35 cellular contexts compared by ENCODE assay signal in genomic region chr16:1455190-1456171, GRCh38. TPM values are rescaled to one million over a fixed set of nuclear protein-coding genes. Genes with fewer than 3 reads are reported as not detected.
"Had no signal": no experiment of that assay in that cellular context is flagged by ENCODE, and none has a peak within 500 bp of the region (broad histone marks: within the 10 kb centered on the region; RNA-seq: fewer than 3 reads in every experiment).

No MANE protein-coding gene starts in this region.

- DNase-seq: activated CD4-positive, alpha-beta memory T cell treated with anti-CD3 and anti-CD28 coated beads, Interleukin-2, amount 10 ng/mL, durations not matched to agents 7 days and 5 days; activated CD4-positive, alpha-beta T cell treated with anti-CD3 and anti-CD28 coated beads for 1 hour; activated CD4-positive, alpha-beta T cell treated with anti-CD3 and anti-CD28 coated beads for 4 hours; activated CD4-positive, alpha-beta T cell treated with anti-CD3 and anti-CD28 coated beads, Interleukin-2, amount 10 ng/mL, durations not matched to agents 7 days and 5 days; activated CD4-positive, alpha-beta T cell treated with anti-CD3 and anti-CD28 coated beads, Interleukin-2, amount 50 U/mL, for 4 hours; activated CD8-positive, alpha-beta memory T cell treated with anti-CD3 and anti-CD28 coated beads, Interleukin-2, amount 50 U/mL, for 48 hours; activated gamma-delta T cell; activated naive CD4-positive, alpha-beta T cell; activated naive CD4-positive, alpha-beta T cell treated with anti-CD3 and anti-CD28 coated beads, Interleukin-2, amount 10 ng/mL, durations not matched to agents 7 days and 5 days; activated naive CD8-positive, alpha-beta T cell treated with anti-CD3 and anti-CD28 coated beads, Interleukin-2, amount 10 ng/mL, durations not matched to agents 7 days and 5 days; activated T-cell treated with anti-CD3 and anti-CD28 coated beads for 4 hours; activated T-cell treated with anti-CD3 and anti-CD28 coated beads, Interleukin-2, amount 50 U/mL, for 24 hours; activated T-cell treated with anti-CD3 and anti-CD28 coated beads, Interleukin-2, amount 50 U/mL, for 72 hours; central memory CD4-positive, alpha-beta T cell; cerebellar nuclear complex; colonic mucosa; effector CD8-positive, alpha-beta T cell; esophagus squamous epithelium; foreskin melanocyte; T-helper 2 cell had no signal

- ATAC-seq: activated naive CD4-positive, alpha-beta T cell treated with anti-CD3 and anti-CD28 coated beads, Interleukin-2, amount 50 U/mL, for 72 hours; activated T-cell treated with anti-CD3 and anti-CD28 coated beads, Interleukin-2, amount 50 U/mL, for 72 hours; WTC11 had no signal

- FAIRE-seq: endometrium, endothelial cell of umbilical vein, TTC549 had no signal

- H3K4me1 ChIP-seq: ascending aorta, breast epithelium, colonic mucosa, esophagus squamous epithelium had no signal

- H3K9me3 ChIP-seq: ascending aorta, breast epithelium, colonic mucosa, esophagus squamous epithelium had no signal

- H3K4me3 ChIP-seq: ascending aorta, breast epithelium, cardiac muscle cell, colonic mucosa, esophagus squamous epithelium had no signal

- H3K27ac ChIP-seq: ascending aorta, breast epithelium, cardiac muscle cell, colonic mucosa, epithelial cell of prostate, esophagus squamous epithelium, VCaP had no signal

- H3K27me3 ChIP-seq: ascending aorta, breast epithelium, cardiac muscle cell, colonic mucosa, esophagus squamous epithelium had no signal

- H3K36me3 ChIP-seq: colonic mucosa had no signal

RNA-seq across cellular contexts. Expression of gene CCDC154, which starts 11.1 kb away (rescaled TPM):
- total RNA-seq: ascending aorta had no signal

RNA-seq across cellular contexts. Expression of gene PERCC1, which starts 24.6 kb away (rescaled TPM):
- total RNA-seq: activated CD4-positive, alpha-beta memory T cell treated with anti-CD3 and anti-CD28 coated beads, Interleukin-2, amount 10 ng/mL, durations not matched to agents 7 days and 5 days; activated CD4-positive, alpha-beta T cell treated with anti-CD3 and anti-CD28 coated beads, Interleukin-2, amount 10 ng/mL, durations not matched to agents 7 days and 5 days; ascending aorta; breast epithelium; dermis microvascular lymphatic vessel endothelial cell; endothelial cell of umbilical vein; esophagus squamous epithelium; fibroblast of lung; fibroblast of villous mesenchyme; T-helper 1 cell treated with Interleukin-12 subunit alpha and Interleukin-12 subunit beta and Interleukin-4 antibody, amounts not matched to agents 30 ng/mL and 1 ng/mL, for 36 hours; WTC11 had no signal
- polyA plus RNA-seq: cardiac muscle cell, endothelial cell of umbilical vein, esophagus, fibroblast of lung had no signal

RNA-seq across cellular contexts. Expression of gene PTX4, which starts 33.3 kb away (rescaled TPM):
- total RNA-seq: activated CD4-positive, alpha-beta memory T cell treated with anti-CD3 and anti-CD28 coated beads, Interleukin-2, amount 10 ng/mL, durations not matched to agents 7 days and 5 days; activated CD4-positive, alpha-beta T cell treated with anti-CD3 and anti-CD28 coated beads, Interleukin-2, amount 10 ng/mL, durations not matched to agents 7 days and 5 days; activated naive CD4-positive, alpha-beta T cell treated with anti-CD3 and anti-CD28 coated beads, Interleukin-2, amount 50 U/mL, for 72 hours; activated naive CD8-positive, alpha-beta T cell treated with anti-CD3 and anti-CD28 coated beads, Interleukin-2, amount 10 ng/mL, durations not matched to agents 7 days and 5 days; activated T-cell treated with anti-CD3 and anti-CD28 coated beads, Interleukin-2, amount 50 U/mL, for 72 hours; ascending aorta; breast epithelium; colonic mucosa; esophagus squamous epithelium; fibroblast of lung; T-helper 1 cell treated with Interleukin-12 subunit alpha and Interleukin-12 subunit beta and Interleukin-4 antibody, amounts not matched to agents 30 ng/mL and 1 ng/mL, for 36 hours had no signal
- polyA plus RNA-seq: cardiac muscle cell, endothelial cell of umbilical vein, esophagus, fibroblast of lung had no signal
